In the genomic region with DNA sequence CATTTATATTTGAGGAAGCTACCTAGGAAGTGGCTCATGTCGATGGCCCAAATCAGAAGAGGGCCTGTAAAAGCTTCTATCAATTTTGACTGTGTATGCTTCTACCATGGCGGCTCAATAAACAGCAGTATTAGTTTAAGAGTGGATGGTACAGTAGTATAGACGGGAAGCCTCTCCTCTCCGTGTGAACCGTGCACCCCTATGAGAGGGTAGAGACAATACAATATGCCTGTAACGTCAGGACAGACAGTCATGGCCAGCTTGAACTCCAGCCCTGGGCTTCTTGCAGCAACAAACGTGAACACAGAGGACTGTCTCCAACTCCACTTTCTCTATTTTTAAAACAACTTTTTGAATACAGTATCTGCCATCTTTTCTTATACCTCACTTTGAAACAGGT, we compare ENCODE assay signal across 17 cellular contexts. TPM values are rescaled to one million over a fixed set of nuclear protein-coding genes. Genes with fewer than 3 reads are reported as not detected.
DNase-seq lines count a peak whose midpoint lies in the region; ATAC-seq, FAIRE-seq and TF ChIP-seq lines count a peak whose summit lies in the region.
"Had no signal": no experiment of that assay in that cellular context is flagged by ENCODE, and none has a peak within 500 bp of the region (broad histone marks: within the 10 kb centered on the region; RNA-seq: fewer than 3 reads in every experiment).

No MANE protein-coding gene starts in this region.

- no peaks in the 10 kb centered on the region for H3K27me3 Mint-ChIP-seq in activated naive CD8-positive, alpha-beta T cell treated with anti-CD3 and anti-CD28 coated beads for 36 hours

- TF ChIP-seq CTCF in GM12864 (IDR thresholded peaks at IDR 0.05; ENCODE audit: low read depth, low read length, missing control alignments), result no peak

- H3K9me3 ChIP-seq in small intestine (ENCODE audit: control insufficient read depth, low read depth), result no peaks in the 10 kb centered on the region

- no peaks in the 10 kb centered on the region for H3K4me1 ChIP-seq in small intestine (ENCODE audit: control insufficient read depth in 2 of 2, insufficient read depth in 1 of 2, low read depth in 1 of 2, low read length in 1 of 2)

- H3K27ac Mint-ChIP-seq in activated naive CD8-positive, alpha-beta T cell treated with anti-CD3 and anti-CD28 coated beads for 36 hours, result peak overlapping the region; percentile 97

- H3K36me3 Mint-ChIP-seq in activated naive CD8-positive, alpha-beta T cell treated with anti-CD3 and anti-CD28 coated beads for 36 hours, result peaks cover 93% of the 10 kb centered on the region

- 43 to 71% (median 44%) methylated on average over 7 of the region's 7 CpGs for WGBS in small intestine, 3 donors

- H3K9me3 Mint-ChIP-seq in activated naive CD8-positive, alpha-beta T cell treated with anti-CD3 and anti-CD28 coated beads for 36 hours, result no peaks in the 10 kb centered on the region

- FAIRE-seq in small intestine (lab: Jason Lieb, UNC), result no peak
- FAIRE-seq: endometrium had no signal

- intact Hi-C loops in cardiac septum (cut with DNase I) (no loop called here), Right ventricle myocardium inferior (cut with DNase I) (no loop called here)

- no peak for ATAC-seq in Right ventricle myocardium inferior
- ATAC-seq: left colon had no signal

- H3K4me3 Mint-ChIP-seq in activated naive CD8-positive, alpha-beta T cell treated with anti-CD3 and anti-CD28 coated beads for 36 hours, result peak overlapping the region; percentile 94

- H3K27ac ChIP-seq in small intestine (ENCODE audit: low read depth in 1 of 2, low read length in 1 of 2), result peak overlapping the region; percentile 73 to 76

- H3K4me1 Mint-ChIP-seq in activated naive CD8-positive, alpha-beta T cell treated with anti-CD3 and anti-CD28 coated beads for 36 hours, result peaks cover 65% of the 10 kb centered on the region

- H3K27me3 ChIP-seq in small intestine (ENCODE audit: control insufficient read depth in 2 of 2, insufficient read depth in 2 of 2, low read length in 2 of 2), result no peaks in the 10 kb centered on the region

- DNase-seq in GM12864 (ENCODE audit: low read depth) (no peak), NAMALWA (ENCODE audit: low spot score) (peak; percentile 57), small intestine (no peak), cardiac septum (ENCODE audit: low spot score) (no peak), Right ventricle myocardium inferior (ENCODE audit: missing footprints) (no peak)
- no peak for DNase-seq in activated naive CD8-positive, alpha-beta T cell treated with anti-CD3 and anti-CD28 coated beads for 36 hours
- no peak for DNase-seq in activated effector memory CD4-positive, alpha-beta T cell treated with Interleukin-2 at 50 U/mL for 16 hours
- DNase-seq: activated CD4-positive, alpha-beta T cell treated with anti-CD3 and anti-CD28 coated beads for 4 hours; aorta; Calu3; HCEC 1CT; head of caudate nucleus; left colon; NCI-H345; stimulated activated naive CD4-positive, alpha-beta T cell treated with Interleukin-2 at 50 U/mL for 16 hours had no signal

- no peaks in the 10 kb centered on the region for H3K36me3 ChIP-seq in small intestine (ENCODE audit: control insufficient read depth in 2 of 2, insufficient read depth in 2 of 2, low read length in 2 of 2)

- peak overlapping the region; percentile 11; the same call in 1 of the 2 replicates for H3K4me3 ChIP-seq in GM12864 (ENCODE audit: low read depth, low read length)
- H3K4me3 ChIP-seq in small intestine (ENCODE audit: low read depth in 1 of 2, low read length in 2 of 2), result peak overlapping the region in 1 of 2 donors; percentile 26

RNA-seq across cellular contexts. Expression of gene IKZF1, which starts 7.7 kb away (rescaled TPM):
- total RNA-seq in activated naive CD8-positive, alpha-beta T cell treated with anti-CD3 and anti-CD28 coated beads for 36 hours, result 100 to 1,000 TPM; 220 to 225 TPM
- polyA plus RNA-seq in small intestine, result 1 to 10 TPM; 1.8 to 5.9 (median 3.0) TPM
- total RNA-seq in cardiac septum (2.2 TPM), Right ventricle myocardium inferior (3.5 TPM)
- total RNA-seq: osteocyte had no signal

Comparison
In these comparisons a context has a peak if more than half of its experiments do, and no peak if none do; other contexts are left out.
1. RNA of gene IKZF1, which starts 7.7 kb away (total RNA-seq): 220 to 225 TPM in activated naive CD8-positive, alpha-beta T cell treated with anti-CD3 and anti-CD28 coated beads for 36 hours; 3.5 TPM in Right ventricle myocardium inferior (single experiment) and 2.2 TPM in cardiac septum (single experiment); every median in the first group is over 10 times any median in the second.